Comparison of ENCODE assay signal across 13 cellular contexts in the genomic region with DNA sequence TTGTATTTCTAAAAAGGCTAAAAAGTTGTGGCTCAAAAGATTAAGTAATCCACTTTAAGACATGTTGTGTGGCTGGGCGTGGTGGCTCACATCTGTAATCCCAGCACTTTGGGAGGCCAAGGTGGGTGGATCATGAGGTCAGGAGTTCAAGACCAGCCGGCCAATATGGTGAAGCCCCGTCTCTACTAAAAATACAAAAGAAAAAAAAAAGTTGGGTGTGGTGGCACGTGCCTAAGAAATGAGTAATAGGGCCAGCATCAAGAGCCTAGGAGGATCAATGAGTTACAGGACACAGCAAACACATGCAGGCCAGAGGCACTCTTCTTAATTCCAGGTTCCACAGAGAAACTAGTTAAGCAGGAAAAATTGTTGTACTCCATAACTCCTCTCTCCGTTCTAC.
DNase-seq lines count a peak whose midpoint lies in the region; TF ChIP-seq lines count a peak whose summit lies in the region.
"Had no signal": no experiment of that assay in that cellular context is flagged by ENCODE, and none has a peak within 500 bp of the region (broad histone marks: within the 10 kb centered on the region; RNA-seq: fewer than 3 reads in every experiment).

No MANE protein-coding gene starts in this region.

- no peak overlapping the region for H3K27ac Mint-ChIP-seq in Calu3 (ENCODE audit: unreplicated experiment)
- H3K27ac Mint-ChIP-seq in progenitor cell of endocrine pancreas: peak overlapping the region; percentile 78
- H3K27ac Mint-ChIP-seq: GM23338 had no signal

- H3K4me1 ChIP-seq in esophagus squamous epithelium: peaks cover 0 to 28% (median 4%) of the 10 kb centered on the region in 3 donors

- intact Hi-C loops in Calu3 (cut with micrococcal nuclease; ENCODE audit: unreplicated experiment) (loop anchor here (2.0 to 5.0 kb wide), 2 partner anchors 38 to 56 kb away; no protein-coding TSS in a partner anchor), esophagus squamous epithelium (cut with DNase I) (no loop called here)

- TF ChIP-seq POLR2A in esophagus squamous epithelium (IDR thresholded peaks at IDR 0.05): no peak

- H3K9me3 Mint-ChIP-seq in Calu3 (ENCODE audit: low read depth, unreplicated experiment) (no peaks in the 10 kb centered on the region), progenitor cell of endocrine pancreas (ENCODE audit: low read depth) (no peaks in the 10 kb centered on the region)
- H3K9me3 Mint-ChIP-seq: GM23338 had no signal

- BruUV-seq in Calu3 (replicated peaks; lab: Mats Ljungman, UMichigan): no TSS peak

- peak overlapping the region; percentile 41 to 75 (median 60) for H3K27ac ChIP-seq in esophagus squamous epithelium
- H3K27ac ChIP-seq: gastroesophageal sphincter had no signal

- TF ChIP-seq CTCF in Calu3 (IDR thresholded peaks at IDR 0.05; ENCODE audit: unreplicated experiment) (no peak), esophagus squamous epithelium (IDR thresholded peaks at IDR 0.05) (no peak), progenitor cell of endocrine pancreas (IDR thresholded peaks at IDR 0.05; ENCODE audit: unreplicated experiment) (no peak)

- H3K4me3 ChIP-seq in esophagus squamous epithelium: no peak overlapping the region
- H3K4me3 ChIP-seq: gastroesophageal sphincter, GM23338 had no signal

- H3K27me3 ChIP-seq in esophagus squamous epithelium: no peaks in the 10 kb centered on the region
- H3K27me3 ChIP-seq: gastroesophageal sphincter had no signal

- no peaks in the 10 kb centered on the region for H3K9me3 ChIP-seq in esophagus squamous epithelium
- H3K9me3 ChIP-seq: gastroesophageal sphincter had no signal

- H3K27me3 Mint-ChIP-seq in Calu3 (ENCODE audit: unreplicated experiment): no peaks in the 10 kb centered on the region
- H3K27me3 Mint-ChIP-seq in progenitor cell of endocrine pancreas: no peaks in the 10 kb centered on the region

- H3K4me3 Mint-ChIP-seq in Calu3 (ENCODE audit: low read depth, unreplicated experiment): peak overlapping the region; percentile 19
- H3K4me3 Mint-ChIP-seq in progenitor cell of endocrine pancreas (ENCODE audit: low read depth): no peak overlapping the region
- H3K4me3 Mint-ChIP-seq: GM23338 had no signal

- WGBS in esophagus squamous epithelium, 2 donors: 33 to 53% methylated on average over 5 of the region's 5 CpGs

- peaks cover 11% of the 10 kb centered on the region for H3K4me1 Mint-ChIP-seq in Calu3 (ENCODE audit: low read depth, unreplicated experiment)
- peaks cover 12% of the 10 kb centered on the region for H3K4me1 Mint-ChIP-seq in progenitor cell of endocrine pancreas (ENCODE audit: low read depth)

- peaks cover 0 to 86% (median 8%) of the 10 kb centered on the region in 3 donors for H3K36me3 ChIP-seq in esophagus squamous epithelium

- DNase-seq in Calu3 (peak; percentile 56), MV-4-11 (lab: John Stamatoyannopoulos, UW) (peak; percentile 63), esophagus squamous epithelium (lab: John Stamatoyannopoulos, UW) (no peak), progenitor cell of endocrine pancreas (ENCODE audit: low spot score, unreplicated experiment) (no peak), C1 segment of cervical spinal cord (lab: John Stamatoyannopoulos, UW) (no peak), NCI-H2196 treated with DMSO at 0.1 percent for 48 hours (lab: John Stamatoyannopoulos, UW; ENCODE audit: unreplicated experiment) (no peak)
- no peak for DNase-seq in activated CD4-positive, CD25-positive, alpha-beta regulatory T cell (lab: John Stamatoyannopoulos, UW)
- no peak for DNase-seq in stimulated activated CD4-positive, alpha-beta T cell treated with anti-CD3 and anti-CD28 coated beads, Interleukin-4, amount 100 ng/mL, for 4 hours
- DNase-seq: activated gamma-delta T cell, left cardiac atrium, NCI-H1417 treated with DMSO at 0.1 percent for 48 hours had no signal

- H3K36me3 Mint-ChIP-seq in Calu3 (ENCODE audit: insufficient read depth, unreplicated experiment) (peaks cover 26% of the 10 kb centered on the region), progenitor cell of endocrine pancreas (ENCODE audit: insufficient read depth) (peaks cover 9% of the 10 kb centered on the region)

- CTCF ChIA-PET in Calu3 (lab: Charles Lee): interaction anchor here (0.7 to 0.9 kb wide), 2 partner anchors 9 to 12 kb away, joined by 3 read pairs; no protein-coding TSS in a partner anchor

Comparison
In these comparisons a context has a peak if more than half of its experiments do, and no peak if none do; other contexts are left out.
1. DNase-seq: peak in Calu3 (single experiment) and MV-4-11 (single experiment); none in esophagus squamous epithelium (single experiment), progenitor cell of endocrine pancreas (single experiment), C1 segment of cervical spinal cord (0 of 14), NCI-H2196 treated with DMSO at 0.1 percent for 48 hours (single experiment), activated CD4-positive, CD25-positive, alpha-beta regulatory T cell (0 of 4) and stimulated activated CD4-positive, alpha-beta T cell treated with anti-CD3 and anti-CD28 coated beads, Interleukin-4, amount 100 ng/mL, for 4 hours (0 of 2).